33 cellular contexts compared by ENCODE assay signal in genomic region chr10:9759596-9759995, GRCh38.
"Had no signal": no experiment of that assay in that cellular context is flagged by ENCODE, and none has a peak within 500 bp of the region (broad histone marks: within the 10 kb centered on the region; RNA-seq: fewer than 3 reads in every experiment).

No MANE protein-coding gene starts in this region.

- H3K27me3 ChIP-seq: adrenal gland, body of pancreas, brain microvascular endothelial cell, breast epithelium, cardiac muscle cell had no signal

- H3K9me3 ChIP-seq: adrenal gland, body of pancreas, breast epithelium had no signal

- H3K4me3 ChIP-seq: adrenal gland, body of pancreas, breast epithelium, cardiac muscle cell had no signal

- H3K4me1 ChIP-seq: body of pancreas, breast epithelium had no signal

- ATAC-seq: activated CD8-positive, alpha-beta T cell treated with anti-CD3 and anti-CD28 coated beads for 36 hours; activated naive CD4-positive, alpha-beta T cell treated with anti-CD3 and anti-CD28 coated beads, Interleukin-2, amount 50 U/mL, for 72 hours; activated T-cell treated with anti-CD3 and anti-CD28 coated beads, Interleukin-2, amount 50 U/mL, for 4 hours; activated T-cell treated with anti-CD3 and anti-CD28 coated beads, Interleukin-2, amount 50 U/mL, for 72 hours; activated T-helper 17 cell treated with anti-CD3 and anti-CD28 coated beads, Interleukin-2, amount 50 U/mL, for 72 hours; body of pancreas had no signal

- H3K36me3 ChIP-seq: adrenal gland, brain microvascular endothelial cell, breast epithelium, cardiac muscle cell had no signal

- H3K27ac ChIP-seq: adrenal gland, body of pancreas, brain microvascular endothelial cell, breast epithelium, cardiac muscle cell, VCaP had no signal

- DNase-seq: activated B cell treated with CpG ODN at 0.5 μM for 24 hours; activated CD4-positive, alpha-beta memory T cell treated with anti-CD3 and anti-CD28 coated beads for 36 hours; activated CD4-positive, alpha-beta T cell treated with anti-CD3 and anti-CD28 coated beads for 4 hours; activated CD4-positive, alpha-beta T cell treated with anti-CD3 and anti-CD28 coated beads, Interleukin-2, amount 10 ng/mL, durations not matched to agents 24 days and 14 days; activated CD4-positive, alpha-beta T cell treated with anti-CD3 and anti-CD28 coated beads, Interleukin-2, amount 50 U/mL, for 1 hour; activated CD4-positive, alpha-beta T cell treated with anti-CD3 and anti-CD28 coated beads, Interleukin-2, amount 50 U/mL, for 4 hours; activated CD4-positive, CD25-positive, alpha-beta regulatory T cell treated with anti-CD3 and anti-CD28 coated beads, Interleukin-2, amount 50 U/mL, for 72 hours; activated CD8-positive, alpha-beta memory T cell treated with anti-CD3 and anti-CD28 coated beads, Interleukin-2, amount 50 U/mL, for 4 hours; activated CD8-positive, alpha-beta T cell treated with anti-CD3 and anti-CD28 coated beads for 36 hours; activated effector memory CD4-positive, alpha-beta T cell treated with anti-CD3 and anti-CD28 coated beads, Interleukin-2, amount 50 U/mL, for 16 hours; activated gamma-delta T cell treated with Interleukin-2 at 50 U/mL for 16 hours; activated naive CD4-positive, alpha-beta T cell; activated naive CD4-positive, alpha-beta T cell treated with anti-CD3 and anti-CD28 coated beads for 36 hours; activated naive CD4-positive, alpha-beta T cell treated with anti-CD3 and anti-CD28 coated beads, Interleukin-2, amount 50 U/mL, for 16 hours; activated naive CD8-positive, alpha-beta T cell treated with anti-CD3 and anti-CD28 coated beads for 36 hours; activated T-cell treated with anti-CD3 and anti-CD28 coated beads for 4 hours; activated T-cell treated with anti-CD3 and anti-CD28 coated beads, Interleukin-2, amount 50 U/mL, for 1 hour; activated T-cell treated with anti-CD3 and anti-CD28 coated beads, Interleukin-2, amount 50 U/mL, for 4 hours; activated T-cell treated with anti-CD3 and anti-CD28 coated beads, Interleukin-2, amount 50 U/mL, for 72 hours; adrenal gland; amniotic stem cell; aorta; body of pancreas; brain microvascular endothelial cell; caudate nucleus; cerebellar nuclear complex; T-helper 2 cell; T-helper 9 cell had no signal
